ENCODE assay signal across 8 cellular contexts in genomic region chr6:79076881-79077641, GRCh38. TPM values are rescaled to one million over a fixed set of nuclear protein-coding genes. Genes with fewer than 3 reads are reported as not detected.
DNase-seq lines count a peak whose midpoint lies in the region; ATAC-seq and TF ChIP-seq lines count a peak whose summit lies in the region.

No MANE protein-coding gene starts in this region.

- H3K9me3 ChIP-seq in OCI-LY1 (ENCODE audit: low read length) (peaks cover 10% of the 10 kb centered on the region), mucosa of descending colon (no peaks in the 10 kb centered on the region)

- DNase-seq in DMS 273 treated with DMSO at 0.1 percent for 48 hours (lab: John Stamatoyannopoulos, UW) = peak; percentile 77
- peak; percentile 86 for DNase-seq in HuH-7.5 (ENCODE audit: low spot score)
- peak; percentile 85 for DNase-seq in activated T-cell treated with anti-CD3 and anti-CD28 coated beads for 24 hours (ENCODE audit: low read depth)
- peak; percentile 98 for DNase-seq in epithelial cell of esophagus (ENCODE audit: low read depth)
- DNase-seq in mucosa of descending colon = peak; percentile 93 to 95 (median 93)
- DNase-seq in stimulated activated CD8-positive, alpha-beta memory T cell treated with anti-CD3 and anti-CD28 coated beads, Interleukin-2, amount 100 ng/mL, for 48 hours (ENCODE audit: low read depth in 2 of 2) = peak; percentile 80 to 82

- no peaks in the 10 kb centered on the region for H3K9me2 ChIP-seq in OCI-LY1 (ENCODE audit: low read depth, low read length)

- peaks cover 48% of the 10 kb centered on the region for H3K79me2 ChIP-seq in OCI-LY1 (ENCODE audit: insufficient read depth, low read length)

- peaks cover 47% of the 10 kb centered on the region for H3K36me3 ChIP-seq in OCI-LY1 (ENCODE audit: insufficient read depth, low read length)
- no peaks in the 10 kb centered on the region for H3K36me3 ChIP-seq in mucosa of descending colon (ENCODE audit: low read depth)

- peak overlapping the region; percentile 92 for H3K27ac ChIP-seq in OCI-LY1 (ENCODE audit: low read depth, low read length, poor library complexity, severe bottlenecking)

- H3K4me2 ChIP-seq in OCI-LY1 (ENCODE audit: low read length) = peak overlapping the region; percentile 77

- H3K4me1 ChIP-seq in OCI-LY1 (ENCODE audit: insufficient read depth, low read length, severe bottlenecking) = peaks cover 48% of the 10 kb centered on the region
- peaks cover 20% of the 10 kb centered on the region for H3K4me1 ChIP-seq in mucosa of descending colon (ENCODE audit: low read depth)

- H3K9ac ChIP-seq in OCI-LY1 (ENCODE audit: low read length) = peak overlapping the region; percentile 92

- H2AFZ ChIP-seq in OCI-LY1 (ENCODE audit: low read length) = no peak overlapping the region

- ATAC-seq in GM21528 (IDR thresholded peaks at IDR 0.05; ENCODE audit: low FRiP score, unreplicated experiment) = peak; percentile 55
- ATAC-seq in mucosa of descending colon = peak; percentile 85

- H3F3A ChIP-seq in OCI-LY1 (ENCODE audit: insufficient read depth, low read length) = no peaks in the 10 kb centered on the region

- H4K20me1 ChIP-seq in OCI-LY1 (ENCODE audit: insufficient read depth, low read length) = no peaks in the 10 kb centered on the region

- H3K27me3 ChIP-seq in OCI-LY1 (ENCODE audit: insufficient read depth, low read length) = no peaks in the 10 kb centered on the region

- intact Hi-C loops in mucosa of descending colon (cut with DNase I, micrococcal nuclease) = loop anchor here in 1 of 2 donors (5.0 kb wide), 1 partner anchor 155 kb away; the partner anchor contains the start of gene HMGN3

- H3K4me3 ChIP-seq in OCI-LY1 (ENCODE audit: low read depth, low read length, poor library complexity, severe bottlenecking) = peak overlapping the region; percentile 87
- H3K4me3 ChIP-seq in epithelial cell of esophagus (ENCODE audit: low read length) = peak overlapping the region; percentile 66
- peak overlapping the region; percentile 85 for H3K4me3 ChIP-seq in mucosa of descending colon

- TF ChIP-seq CTCF in OCI-LY1 (IDR thresholded peaks at IDR 0.05; ENCODE audit: low read length) (no peak), epithelial cell of esophagus (IDR thresholded peaks at IDR 0.05; ENCODE audit: insufficient read depth, low read depth, low read length, missing control alignments) (no peak), mucosa of descending colon (IDR thresholded peaks at IDR 0.05) (no peak)

RNA-seq across cellular contexts. Expression of gene PHIP, which starts 1.0 kb away (rescaled TPM):
- 10 to 100 TPM; 19.3 to 34.2 (median 22.6) TPM for total RNA-seq in mucosa of descending colon

Comparison
In these comparisons a context has a peak if more than half of its experiments do, and no peak if none do; other contexts are left out.
1. Peak in every context shown above with its lines: DNase-seq, ATAC-seq, H3K4me3 ChIP-seq and H3K27ac ChIP-seq.